ENCODE assay signal across 9 cellular contexts in the genomic region with DNA sequence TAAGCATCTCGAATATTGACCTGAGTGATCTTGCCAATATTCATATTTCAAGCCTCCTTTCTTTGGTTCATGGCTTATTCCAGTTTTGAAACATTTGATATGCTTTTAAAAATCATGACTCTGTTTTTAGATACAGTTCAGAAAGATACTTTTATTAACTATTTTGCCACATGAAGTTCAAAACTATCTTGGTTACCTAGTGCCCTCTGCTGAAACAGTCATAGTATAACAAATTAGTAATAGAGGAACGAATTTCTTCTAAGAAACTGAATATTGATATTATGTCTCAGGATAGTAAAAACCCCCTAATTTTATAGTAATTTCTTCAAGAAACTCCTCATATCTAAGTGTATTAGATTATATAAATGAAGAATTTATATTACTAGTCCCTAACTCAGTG. TPM values are rescaled to one million over a fixed set of nuclear protein-coding genes. Genes with fewer than 3 reads are reported as not detected.
DNase-seq lines count a peak whose midpoint lies in the region; ATAC-seq, FAIRE-seq and TF ChIP-seq lines count a peak whose summit lies in the region.
"Had no signal": no experiment of that assay in that cellular context is flagged by ENCODE, and none has a peak within 500 bp of the region (broad histone marks: within the 10 kb centered on the region; RNA-seq: fewer than 3 reads in every experiment).

No MANE protein-coding gene starts in this region.

- TF ChIP-seq CTCF in endothelial cell of umbilical vein (IDR thresholded peaks at IDR 0.05; ENCODE audit: extremely low read depth in 1 of 2, insufficient read depth in 1 of 2, low read depth in 1 of 2, low read length in 2 of 2): peak; percentile 2 to 10

- H3K4me3 ChIP-seq in endothelial cell of umbilical vein (replicated peaks in 1 of 3; ENCODE audit: insufficient read depth in 1 of 3, low read depth in 1 of 3, low read length in 3 of 3) (no peak overlapping the region), skeletal muscle cell (ENCODE audit: low read depth, low read length) (no peak overlapping the region)

- TF ChIP-seq POLR2A in endothelial cell of umbilical vein (IDR thresholded peaks at IDR 0.05; ENCODE audit: low read depth, low read length): no peak

- H2AFZ ChIP-seq in endothelial cell of umbilical vein (ENCODE audit: low read depth, low read length): no peak overlapping the region

- DNase-seq in NCI-H2171 treated with DMSO at 0.1 percent for 48 hours (lab: John Stamatoyannopoulos, UW): peak; percentile 23
- DNase-seq in NCI-H2171 (lab: John Stamatoyannopoulos, UW): no peak
- peak; percentile 47 for DNase-seq in NCI-H446 treated with DMSO at 0.1 percent for 48 hours (lab: John Stamatoyannopoulos, UW)
- peak; percentile 33 for DNase-seq in endothelial cell of umbilical vein (ENCODE audit: low read depth, low spot score)
- DNase-seq in skeletal muscle cell (ENCODE audit: low read depth): peak; percentile 10
- no peak for DNase-seq in stimulated activated CD4-positive, alpha-beta T cell treated with anti-CD3 and anti-CD28 coated beads, Interleukin-2, amount 100 ng/mL, for 48 hours
- no peak for DNase-seq in caudate nucleus (lab: John Stamatoyannopoulos, UW)
- DNase-seq: activated T-cell treated with anti-CD3 and anti-CD28 coated beads, Interleukin-2, amount 50 U/mL, for 72 hours had no signal

- intact Hi-C loops in endothelial cell of umbilical vein (cut with micrococcal nuclease): loop anchor here (1.0 to 10.0 kb wide), 3 partner anchors 140 to 1329 kb away; no protein-coding TSS in a partner anchor

- H3K36me3 ChIP-seq in endothelial cell of umbilical vein (ENCODE audit: control insufficient read depth in 2 of 2, extremely low read depth in 1 of 2, insufficient read depth in 2 of 2, low read length in 2 of 2): no peaks in the 10 kb centered on the region

- H3K4me2 ChIP-seq in endothelial cell of umbilical vein (ENCODE audit: insufficient read depth, low read length): no peak overlapping the region

- H3K4me1 ChIP-seq in endothelial cell of umbilical vein (ENCODE audit: control insufficient read depth, extremely low read depth, insufficient read depth, low read length): no peaks in the 10 kb centered on the region

- peak; percentile 54 for FAIRE-seq in endothelial cell of umbilical vein (lab: Jason Lieb, UNC)

- no peaks in the 10 kb centered on the region for H3K79me2 ChIP-seq in endothelial cell of umbilical vein (ENCODE audit: control insufficient read depth, insufficient read depth, low read length)

- CTCF ChIA-PET in endothelial cell of umbilical vein (lab: Charles Lee): interaction anchor here (0.9 to 1.5 kb wide), 2 partner anchors 143 to 654 kb away, joined by 3 read pairs; no protein-coding TSS in a partner anchor

- H3K9me1 ChIP-seq in endothelial cell of umbilical vein (replicated peaks; ENCODE audit: control insufficient read depth, extremely low read depth, insufficient read depth, low read length): no peaks in the 10 kb centered on the region

- H3K9ac ChIP-seq in endothelial cell of umbilical vein (replicated peaks; ENCODE audit: extremely low read depth, insufficient read depth, low read length): no peak overlapping the region

- POLR2A ChIA-PET in endothelial cell of umbilical vein (lab: Charles Lee): no interaction called here

- ATAC-seq in GM21576 (IDR thresholded peaks at IDR 0.05; ENCODE audit: unreplicated experiment): no peak
- ATAC-seq: activated T-cell treated with anti-CD3 and anti-CD28 coated beads, Interleukin-2, amount 50 U/mL, for 72 hours had no signal

- dilution Hi-C loops in endothelial cell of umbilical vein (cut with MboI; ENCODE audit: extremely low pct_ligation_motif_present, low sequenced_read_pairs): no loop called here

- H3K27ac ChIP-seq in endothelial cell of umbilical vein (ENCODE audit: insufficient read depth, low read depth, low read length) (no peak overlapping the region), caudate nucleus (ENCODE audit: low read depth, low read length) (no peak overlapping the region)

- no peaks in the 10 kb centered on the region for H3K9me3 ChIP-seq in endothelial cell of umbilical vein (replicated peaks; ENCODE audit: control insufficient read depth, insufficient read depth, low read length)

- H4K20me1 ChIP-seq in endothelial cell of umbilical vein (replicated peaks; ENCODE audit: control insufficient read depth, extremely low read depth, insufficient read depth, low read length): no peaks in the 10 kb centered on the region

- no TSS peak for BruUV-seq in endothelial cell of umbilical vein (replicated peaks; lab: Mats Ljungman, UMichigan)

- H3K27me3 ChIP-seq in endothelial cell of umbilical vein (ENCODE audit: control insufficient read depth in 2 of 2, insufficient read depth in 2 of 2, low read length in 2 of 2): peaks cover 2 to 3% of the 10 kb centered on the region in 2 experiments

TF ChIP-seq in endothelial cell of umbilical vein, 7 proteins besides CTCF, POLR2A, EP300 and RAD21:
- TF ChIP-seq, protein P1, sequence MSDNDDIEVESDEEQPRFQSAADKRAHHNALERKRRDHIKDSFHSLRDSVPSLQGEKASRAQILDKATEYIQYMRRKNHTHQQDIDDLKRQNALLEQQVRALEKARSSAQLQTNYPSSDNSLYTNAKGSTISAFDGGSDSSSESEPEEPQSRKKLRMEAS (IDR thresholded peaks at IDR 0.05; ENCODE audit: insufficient read depth, insufficient read length): no peak
- TF ChIP-seq GATA2 (IDR thresholded peaks at IDR 0.05; ENCODE audit: insufficient read depth, insufficient read length, low read depth, low read length) (no peak), FOS (IDR thresholded peaks at IDR 0.05; ENCODE audit: borderline replicate concordance, insufficient read depth, low read length) (no peak), MYC (IDR thresholded peaks at IDR 0.05; ENCODE audit: low read depth, low read length) (no peak), POLR2AphosphoS5 (IDR thresholded peaks at IDR 0.05; ENCODE audit: insufficient read depth, low read depth, low read length) (no peak), JUN (IDR thresholded peaks at IDR 0.05; ENCODE audit: borderline replicate concordance, insufficient read depth, insufficient read length, low read depth) (no peak), EZH2 (IDR thresholded peaks at IDR 0.05; ENCODE audit: borderline replicate concordance, low read depth, low read length, severe bottlenecking) (no peak)
TF ChIP-seq in endothelial cell of umbilical vein: peak in this region for 0.

RNA-seq across cellular contexts. Expression of a gene that starts 52.6 kb away (rescaled TPM):
- 30.0 and 41.4 TPM in 2 replicates for total RNA-seq in endothelial cell of umbilical vein
- polyA plus RNA-seq in endothelial cell of umbilical vein: 7.0 and 7.9 TPM in 2 replicates
- 6.6 and 7.5 TPM in 2 replicates for polyA plus RNA-seq in endothelial cell of umbilical vein (2011; cell fraction: cytosol; rRNA removed)
- polyA plus RNA-seq in endothelial cell of umbilical vein (2011; cell fraction: nucleus; rRNA removed): 20.5 and 24.2 TPM in 2 replicates
- 2.9 and 5.0 TPM in 2 replicates for polyA plus RNA-seq in endothelial cell of umbilical vein (2012)
- polyA minus RNA-seq in endothelial cell of umbilical vein: 78.9 and 80.7 TPM in 2 replicates
- 40.6 TPM for polyA minus RNA-seq in endothelial cell of umbilical vein (2011; cell fraction: cytosol; rRNA and poly(A)+ RNA removed)
- 73.8 and 115 TPM in 2 replicates for polyA minus RNA-seq in endothelial cell of umbilical vein (2011; cell fraction: nucleus; rRNA and poly(A)+ RNA removed)

Comparison
In these comparisons a context has a peak if more than half of its experiments do, and no peak if none do; other contexts are left out.
1. DNase-seq: peak in NCI-H2171 treated with DMSO at 0.1 percent for 48 hours (single experiment), NCI-H446 treated with DMSO at 0.1 percent for 48 hours (single experiment), endothelial cell of umbilical vein (single experiment) and skeletal muscle cell (single experiment); none in NCI-H2171 (single experiment), stimulated activated CD4-positive, alpha-beta T cell treated with anti-CD3 and anti-CD28 coated beads, Interleukin-2, amount 100 ng/mL, for 48 hours (0 of 2) and caudate nucleus (0 of 61).